9 cellular contexts compared by ENCODE assay signal in the genomic region with DNA sequence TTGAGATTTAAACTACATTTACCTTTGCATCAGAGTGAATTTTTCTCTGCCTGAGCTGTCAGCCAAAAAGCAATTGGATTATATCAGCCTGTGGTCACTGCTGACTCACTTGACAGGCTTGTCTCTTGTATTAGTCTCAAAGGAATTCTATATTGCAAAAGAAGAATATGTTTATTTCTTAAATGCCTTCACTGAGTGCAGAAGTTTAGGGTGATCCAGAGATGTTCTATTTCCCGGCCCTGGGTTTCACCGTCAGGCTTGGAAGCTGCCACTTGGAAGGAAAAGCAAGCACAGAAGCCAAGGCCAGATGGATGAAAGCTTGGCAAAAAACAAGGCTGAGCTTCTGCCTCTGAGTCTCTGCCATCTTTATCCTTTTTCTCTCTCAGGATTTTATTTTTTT.
DNase-seq lines count a peak whose midpoint lies in the region; ATAC-seq, FAIRE-seq and TF ChIP-seq lines count a peak whose summit lies in the region.
"Had no signal": no experiment of that assay in that cellular context is flagged by ENCODE, and none has a peak within 500 bp of the region (broad histone marks: within the 10 kb centered on the region; RNA-seq: fewer than 3 reads in every experiment).

No MANE protein-coding gene starts in this region.

- H3K4me3 ChIP-seq in astrocyte of the spinal cord (ENCODE audit: low read depth, low read length), result no peak overlapping the region

- ATAC-seq in GM18511 (IDR thresholded peaks at IDR 0.05; ENCODE audit: unreplicated experiment) (no peak), GM21367 (IDR thresholded peaks at IDR 0.05; ENCODE audit: unreplicated experiment) (no peak)

- H3K27ac ChIP-seq in substantia nigra (ENCODE audit: low read depth, low read length, poor library complexity, severe bottlenecking), result peak overlapping the region; percentile 8

- TF ChIP-seq CTCF in astrocyte of the spinal cord (IDR thresholded peaks at IDR 0.05; ENCODE audit: low read depth, low read length), result no peak

- in situ Hi-C loops in astrocyte of the spinal cord (cut with HindIII; ENCODE audit: low sequenced_read_pairs), result no loop called here

- peak; percentile 87 for DNase-seq in HT1080 (ENCODE audit: low read depth)
- peak; percentile 92 for DNase-seq in astrocyte of the spinal cord (ENCODE audit: low read depth, low spot score)
- peak in 26 of 49 donors; percentile 0 to 62 (median 14) for DNase-seq in substantia nigra (lab: John Stamatoyannopoulos, UW)
- DNase-seq in central memory CD4-positive, alpha-beta T cell, result no peak
- no peak for DNase-seq in NOMO-1 (lab: John Stamatoyannopoulos, UW; ENCODE audit: unreplicated experiment in 2 of 2)
- DNase-seq: activated CD4-positive, alpha-beta T cell treated with anti-CD3 and anti-CD28 coated beads, Interleukin-2, amount 50 U/mL, for 1 hour had no signal

- FAIRE-seq in islet of Langerhans (lab: Jason Lieb, UNC), result peak; percentile 90

Comparison
In these comparisons a context has a peak if more than half of its experiments do, and no peak if none do; other contexts are left out.
1. DNase-seq: peak in HT1080 (single experiment), astrocyte of the spinal cord (single experiment) and substantia nigra (26 of 49); none in central memory CD4-positive, alpha-beta T cell (single experiment) and NOMO-1 (0 of 2).